Comparison of ENCODE assay signal across 22 cellular contexts in the genomic region with DNA sequence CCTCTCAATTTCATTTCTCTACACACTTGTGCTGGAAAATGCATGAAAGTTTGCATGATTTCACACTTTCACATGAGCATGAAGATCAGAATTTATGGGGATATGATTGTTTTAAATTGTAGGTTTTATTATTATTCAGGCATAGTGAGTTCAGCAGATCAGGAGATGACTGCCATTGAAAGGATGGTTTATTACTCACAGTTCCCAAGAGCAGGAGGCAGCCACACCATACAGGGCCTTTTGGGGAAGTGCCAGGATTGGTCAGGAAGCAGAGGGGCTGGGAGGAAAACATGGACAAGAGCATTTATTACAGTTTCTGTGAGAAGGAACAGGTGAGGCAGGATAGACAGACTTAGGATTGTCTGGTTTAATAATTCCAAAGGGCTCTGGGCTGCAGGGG.
"Had no signal": no experiment of that assay in that cellular context is flagged by ENCODE, and none has a peak within 500 bp of the region (broad histone marks: within the 10 kb centered on the region; RNA-seq: fewer than 3 reads in every experiment).

No MANE protein-coding gene starts in this region.

- H3K27me3 ChIP-seq: SJCRH30 had no signal

- H3K4me3 ChIP-seq: SJCRH30 had no signal

- ATAC-seq: HepG2, Panc1, PC-3, Right ventricle myocardium inferior, SK-N-SH treated with all-trans-retinoic acid at 6 μM for 48 hours had no signal

- DNase-seq: IMR-90, Karpas-422, KG1, MM.1S, NCI-H1092 treated with DMSO at 0.1 percent for 48 hours, NCI-H1436, NCI-H187, NCI-H2029, NCI-H2081 treated with DMSO at 0.1 percent for 48 hours, NCI-H2171, NCI-H226, NCI-H510A, NCI-H524 treated with DMSO at 0.1 percent for 48 hours, NCI-H82, PC-3, SHP77 treated with DMSO at 0.1 percent for 48 hours, SJCRH30 had no signal

- FAIRE-seq: HepG2 had no signal

- H3K27ac ChIP-seq: RWPE1, SJCRH30 had no signal

- H3K9me3 ChIP-seq: SJCRH30 had no signal

- H3K36me3 ChIP-seq: SJCRH30 had no signal
